Comparison of ENCODE assay signal across 8 cellular contexts in the genomic region with DNA sequence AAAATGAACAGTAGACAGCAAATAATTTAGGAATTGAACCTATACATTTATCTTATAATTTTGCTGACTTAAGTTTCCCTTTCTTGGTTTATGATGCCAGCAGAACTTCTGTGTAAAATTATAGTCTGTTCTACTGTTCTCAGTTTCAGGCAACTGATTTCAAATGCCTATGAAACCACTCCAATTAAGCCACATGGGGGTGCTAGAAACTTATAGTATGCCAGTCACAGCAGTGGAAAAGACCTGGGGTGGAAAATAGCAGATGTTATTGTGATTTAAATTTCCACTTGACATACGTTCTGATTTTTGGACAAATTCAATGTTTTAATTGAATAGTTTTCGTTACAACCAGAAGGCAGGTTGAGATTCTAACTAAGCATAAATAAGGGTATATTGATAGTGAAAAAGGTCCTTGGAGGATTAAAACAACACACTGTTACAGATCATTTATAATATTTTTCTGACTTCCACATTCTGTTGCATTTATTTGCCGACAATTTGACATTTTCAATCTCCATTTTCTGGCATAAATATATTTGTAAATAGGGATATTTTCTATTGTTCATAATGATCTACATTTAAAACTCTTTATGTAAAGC.
DNase-seq lines count a peak whose midpoint lies in the region; ATAC-seq and TF ChIP-seq lines count a peak whose summit lies in the region.

No MANE protein-coding gene starts in this region.

- no peaks in the 10 kb centered on the region for H3K27me3 ChIP-seq in Caco-2 (replicated peaks; ENCODE audit: control insufficient read depth, insufficient read depth, low read length)

- DNase-seq in Caco-2 (peak in 1 of 2 experiments; percentile 52), NCI-H510A treated with DMSO at 0.1 percent for 48 hours (lab: John Stamatoyannopoulos, UW) (peak; percentile 54), cerebellum (ENCODE audit: low spot score) (peak; percentile 36), activated T-cell treated with anti-CD3 and anti-CD28 coated beads for 4 hours (no peak)

- H3K36me3 ChIP-seq in Caco-2 (ENCODE audit: control insufficient read depth, insufficient read depth, low read length), result no peaks in the 10 kb centered on the region

- no TSS peak for BruUV-seq in Caco-2 (replicated peaks; lab: Mats Ljungman, UMichigan)

- POLR2A ChIA-PET in Caco-2 (lab: Charles Lee), result no interaction called here

- H3K4me1 Mint-ChIP-seq in Caco-2 (ENCODE audit: low read depth, unreplicated experiment) (no peaks in the 10 kb centered on the region), nephron (peaks cover 11% of the 10 kb centered on the region)

- no peak overlapping the region for H3K4me3 ChIP-seq in Caco-2 (ENCODE audit: low read depth, low read length)

- intact Hi-C loops in Caco-2 (cut with micrococcal nuclease; ENCODE audit: unreplicated experiment), result loop anchor here (1.0 to 5.0 kb wide), 3 partner anchors 416 to 540 kb away; no protein-coding TSS in a partner anchor

- CTCF ChIA-PET in Caco-2 (lab: Charles Lee), result no interaction called here

- no peaks in the 10 kb centered on the region for H3K4me1 ChIP-seq in Caco-2

- H3K27ac Mint-ChIP-seq in Caco-2 (ENCODE audit: unreplicated experiment) (no peak overlapping the region), nephron (no peak overlapping the region)

- TF ChIP-seq CTCF in Caco-2 (IDR thresholded peaks at IDR 0.05; ENCODE audit: insufficient read depth in 1 of 2, low read depth in 1 of 2, low read length in 1 of 2, severe bottlenecking in 1 of 2, unreplicated experiment in 1 of 2), result peak; percentile 60 to 72
- TF ChIP-seq CTCF in nephron (IDR thresholded peaks at IDR 0.05; ENCODE audit: unreplicated experiment in 3 of 3), result peak; percentile 67 to 82 (median 74)

- ATAC-seq in GM19328 (IDR thresholded peaks at IDR 0.05; ENCODE audit: unreplicated experiment), result peak; percentile 81
- peak; percentile 67 for ATAC-seq in HG03460 (IDR thresholded peaks at IDR 0.05; ENCODE audit: unreplicated experiment)
- ATAC-seq in GM18520 (IDR thresholded peaks at IDR 0.05; ENCODE audit: unreplicated experiment), result no peak

- no peaks in the 10 kb centered on the region for H3K27me3 Mint-ChIP-seq in Caco-2 (ENCODE audit: insufficient read depth, unreplicated experiment)
- H3K27me3 Mint-ChIP-seq in nephron (ENCODE audit: low read depth), result no peaks in the 10 kb centered on the region

- H3K36me3 Mint-ChIP-seq in Caco-2 (ENCODE audit: insufficient read depth, unreplicated experiment) (no peaks in the 10 kb centered on the region), nephron (ENCODE audit: low read depth) (no peaks in the 10 kb centered on the region)

- H3K9me3 Mint-ChIP-seq in Caco-2 (ENCODE audit: unreplicated experiment) (no peaks in the 10 kb centered on the region), nephron (no peaks in the 10 kb centered on the region)

- H3K4me3 Mint-ChIP-seq in Caco-2 (ENCODE audit: unreplicated experiment) (no peak overlapping the region), nephron (no peak overlapping the region)

- no peaks in the 10 kb centered on the region for H3K9me3 ChIP-seq in Caco-2
